7 cellular contexts compared by ENCODE assay signal in genomic region chr12:49018282-49019119, GRCh38. TPM values are rescaled to one million over a fixed set of nuclear protein-coding genes. Genes with fewer than 3 reads are reported as not detected.
DNase-seq lines count a peak whose midpoint lies in the region; ATAC-seq and TF ChIP-seq lines count a peak whose summit lies in the region.

PRKAG1 (minus strand) TSS chr12:49018776; CDS start chr12:49018740, 36 bp downstream.

- peak within 1 kb of the TSS; percentile 63 for H2AFZ ChIP-seq in hepatocyte

- H3K4me1 ChIP-seq in hepatocyte (ENCODE audit: insufficient read depth): peaks cover 16% of the 10 kb centered on the region

- ATAC-seq in GM18508 (IDR thresholded peaks at IDR 0.05; ENCODE audit: insufficient read depth, unreplicated experiment) (peak; percentile 63), HG03025 (IDR thresholded peaks at IDR 0.05; ENCODE audit: low FRiP score, unreplicated experiment) (peak; percentile 82)

- no peaks in the 10 kb centered on the region for H3K27me3 ChIP-seq in hepatocyte

- TF ChIP-seq CTCF in astrocyte of the cerebellum (IDR thresholded peaks at IDR 0.05; ENCODE audit: low read depth, low read length, missing control alignments): peak; percentile 66
- TF ChIP-seq CTCF in hepatocyte (IDR thresholded peaks at IDR 0.05; ENCODE audit: poor library complexity): peak; percentile 60

- H3K79me2 ChIP-seq in hepatocyte: peaks cover 20% of the 10 kb centered on the region

- peak within 1 kb of the TSS; percentile 87 for H3K4me2 ChIP-seq in hepatocyte

- in situ Hi-C loops in astrocyte of the cerebellum (cut with HindIII; ENCODE audit: low sequenced_read_pairs): no loop called here

- H3K27ac ChIP-seq in hepatocyte: peak within 1 kb of the TSS; percentile 98

- under 1% methylated on average over 52 of the region's 59 CpGs for WGBS in hepatocyte (ENCODE audit: low lambda C conversion rate, missing lambda C conversion rate)

- H3K36me3 ChIP-seq in hepatocyte (replicated peaks; ENCODE audit: insufficient read depth, low read depth): no peaks in the 10 kb centered on the region

- DNase-seq in NCI-H2029 treated with DMSO at 0.1 percent for 48 hours (lab: John Stamatoyannopoulos, UW) (peak; percentile 59), T-helper 9 cell (peak; percentile 96), astrocyte of the cerebellum (ENCODE audit: low read depth) (peak; percentile 94), hepatocyte (ENCODE audit: low spot score) (peak; percentile 99), retina (peak; percentile 98)

- no peaks in the 10 kb centered on the region for H4K20me1 ChIP-seq in hepatocyte (ENCODE audit: insufficient read depth, poor library complexity, severe bottlenecking)

- H3K9me3 ChIP-seq in hepatocyte (ENCODE audit: low read depth): no peaks in the 10 kb centered on the region

- H3K4me3 ChIP-seq in astrocyte of the cerebellum (ENCODE audit: low read depth, low read length) (peak within 1 kb of the TSS; percentile 96), hepatocyte (peak within 1 kb of the TSS; percentile 47)

- H3K9me2 ChIP-seq in hepatocyte (replicated peaks; ENCODE audit: insufficient read depth): no peaks in the 10 kb centered on the region

RNA-seq across cellular contexts. Expression of gene PRKAG1, which starts in this region (rescaled TPM):
- total RNA-seq in hepatocyte: 61.5 and 69.8 TPM in 2 replicates
- 39.9 and 46.0 TPM in 2 replicates for polyA plus RNA-seq in hepatocyte

Comparison
In these comparisons a context has a peak if more than half of its experiments do, and no peak if none do; other contexts are left out.
1. Peak in every context shown above with its lines: DNase-seq, ATAC-seq, H3K4me3 ChIP-seq and H3K27ac ChIP-seq.